29 cellular contexts compared by ENCODE assay signal in genomic region chr15:28165791-28166190, GRCh38.
"Had no signal": no experiment of that assay in that cellular context is flagged by ENCODE, and none has a peak within 500 bp of the region (broad histone marks: within the 10 kb centered on the region; RNA-seq: fewer than 3 reads in every experiment).

No MANE protein-coding gene starts in this region.

- H3K4me3 ChIP-seq: ascending aorta, breast epithelium, cardiac muscle cell, colonic mucosa, esophagus squamous epithelium had no signal

- DNase-seq: activated CD4-positive, alpha-beta memory T cell treated with anti-CD3 and anti-CD28 coated beads for 36 hours; activated CD4-positive, alpha-beta T cell treated with anti-CD3 and anti-CD28 coated beads for 36 hours; activated CD4-positive, alpha-beta T cell treated with anti-CD3 and anti-CD28 coated beads, Interleukin-2, amount 10 ng/mL, durations not matched to agents 24 days and 14 days; activated CD4-positive, CD25-positive, alpha-beta regulatory T cell; activated CD4-positive, CD25-positive, alpha-beta regulatory T cell treated with anti-CD3 and anti-CD28 coated beads, Interleukin-2, amount 50 U/mL, for 72 hours; activated CD8-positive, alpha-beta memory T cell treated with anti-CD3 and anti-CD28 coated beads, Interleukin-2, amount 10 ng/mL, durations not matched to agents 7 days and 5 days; activated CD8-positive, alpha-beta memory T cell treated with anti-CD3 and anti-CD28 coated beads, Interleukin-2, amount 50 U/mL, for 4 hours; activated CD8-positive, alpha-beta T cell treated with anti-CD3 and anti-CD28 coated beads, Interleukin-2, amount 10 ng/mL, durations not matched to agents 7 days and 5 days; activated effector memory CD4-positive, alpha-beta T cell treated with anti-CD3 and anti-CD28 coated beads, Interleukin-2, amount 50 U/mL, for 16 hours; activated naive CD4-positive, alpha-beta T cell treated with anti-CD3 and anti-CD28 coated beads for 36 hours; activated naive CD8-positive, alpha-beta T cell treated with anti-CD3 and anti-CD28 coated beads for 36 hours; activated naive CD8-positive, alpha-beta T cell treated with anti-CD3 and anti-CD28 coated beads, Interleukin-2, amount 50 U/mL, for 24 hours; activated T-cell treated with anti-CD3 and anti-CD28 coated beads, Interleukin-2, amount 50 U/mL, for 1 hour; activated T-cell treated with anti-CD3 and anti-CD28 coated beads, Interleukin-2, amount 50 U/mL, for 48 hours; central memory CD4-positive, alpha-beta T cell; cerebellar nuclear complex; colonic mucosa; effector CD8-positive, alpha-beta T cell; esophagus squamous epithelium; foreskin fibroblast; head of caudate nucleus; T-helper 2 cell had no signal

- H3K27me3 ChIP-seq: ascending aorta, breast epithelium, cardiac muscle cell, colonic mucosa, esophagus squamous epithelium had no signal

- H3K27ac ChIP-seq: breast epithelium, cardiac muscle cell, colonic mucosa, epithelial cell of prostate, esophagus squamous epithelium had no signal

- H3K4me1 ChIP-seq: ascending aorta, breast epithelium, colonic mucosa, esophagus squamous epithelium had no signal

- H3K9me3 ChIP-seq: ascending aorta, breast epithelium, colonic mucosa, esophagus squamous epithelium had no signal

- FAIRE-seq: endometrium, endothelial cell of umbilical vein, frontal cortex had no signal
